ENCODE assay signal across 9 cellular contexts in the genomic region with DNA sequence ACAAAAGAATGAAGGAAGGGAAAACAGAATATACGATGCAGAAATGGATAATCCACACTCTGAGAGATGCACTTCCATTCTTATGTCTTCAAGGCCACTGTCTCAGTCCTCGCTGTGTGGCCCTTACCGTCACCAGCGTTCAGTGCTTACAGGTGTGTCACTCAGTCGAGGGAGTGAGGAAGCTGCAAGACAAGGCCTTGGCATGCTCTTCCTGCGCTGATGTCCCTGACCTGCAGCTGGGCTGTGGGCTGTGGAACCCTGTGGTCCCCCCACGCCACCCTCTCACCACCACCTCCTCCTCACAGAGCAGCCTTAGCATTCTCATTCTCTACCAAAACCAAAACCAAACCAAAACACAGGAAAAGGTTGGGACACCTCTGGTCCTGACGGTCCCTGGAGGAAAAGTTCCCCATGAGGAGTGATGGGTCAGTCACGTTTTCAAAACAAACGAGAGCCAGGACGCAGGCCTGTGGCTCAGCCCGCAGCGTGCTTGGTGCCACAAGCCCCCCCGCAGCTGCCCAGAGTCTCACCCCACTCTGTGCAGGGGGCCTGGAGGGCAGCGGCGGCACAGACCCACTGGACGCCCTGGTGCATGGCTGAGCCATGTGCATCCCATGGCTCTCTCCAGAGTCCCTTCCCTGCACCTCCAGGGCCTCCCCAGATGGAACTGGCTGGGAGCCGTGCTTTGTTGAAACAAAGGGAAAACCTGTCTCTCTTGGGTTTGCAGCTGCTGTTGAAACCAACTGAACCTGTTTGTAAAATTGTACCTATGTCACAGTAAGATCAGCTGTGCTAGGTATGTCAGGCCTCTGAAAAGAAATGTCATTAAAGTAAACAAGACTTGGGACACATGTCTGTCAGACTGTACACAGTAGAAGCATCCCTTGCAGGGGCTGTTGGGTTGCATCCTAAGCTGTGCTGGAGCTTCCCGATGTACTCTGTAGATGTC. TPM values are rescaled to one million over a fixed set of nuclear protein-coding genes. Genes with fewer than 3 reads are reported as not detected.
DNase-seq lines count a peak whose midpoint lies in the region; TF ChIP-seq lines count a peak whose summit lies in the region.
"Had no signal": no experiment of that assay in that cellular context is flagged by ENCODE, and none has a peak within 500 bp of the region (broad histone marks: within the 10 kb centered on the region; RNA-seq: fewer than 3 reads in every experiment).

No MANE protein-coding gene starts in this region.

- peaks cover 87% of the 10 kb centered on the region for H3K36me3 Mint-ChIP-seq in activated T-cell treated with anti-CD3 and anti-CD28 coated beads, Interleukin-2, amount 50 U/mL, for 24 hours (ENCODE audit: low read depth)
- H3K36me3 Mint-ChIP-seq in activated T-helper 2 cell treated with anti-CD3 and anti-CD28 coated beads, Interferon-gamma antibody, Interleukin-2, Interleukin-4, amounts not matched to agents 10 μg/mL and 5 μg/mL and 100 μg/mL, durations not matched to agents 14 hours and 24 hours and 36 hours (ENCODE audit: low read depth): peaks cover 65% of the 10 kb centered on the region

- H3K27me3 Mint-ChIP-seq in activated T-cell treated with anti-CD3 and anti-CD28 coated beads, Interleukin-2, amount 50 U/mL, for 24 hours: no peaks in the 10 kb centered on the region
- H3K27me3 Mint-ChIP-seq in activated T-helper 2 cell treated with anti-CD3 and anti-CD28 coated beads, Interferon-gamma antibody, Interleukin-2, Interleukin-4, amounts not matched to agents 10 μg/mL and 5 μg/mL and 100 μg/mL, durations not matched to agents 14 hours and 24 hours and 36 hours (ENCODE audit: low read depth): no peaks in the 10 kb centered on the region

- 90% methylated on average over 19 of the region's 19 CpGs for WGBS in liver

- H3K9me3 ChIP-seq in liver (ENCODE audit: control insufficient read depth in 4 of 4, low read length in 3 of 4) (no peaks in the 10 kb centered on the region), tibial artery (no peaks in the 10 kb centered on the region)

- no peak for TF ChIP-seq CTCF in liver (IDR thresholded peaks at IDR 0.05; ENCODE audit: low read depth, low read length, missing input control)
- TF ChIP-seq CTCF in tibial artery (IDR thresholded peaks at IDR 0.05): no peak

- no peaks in the 10 kb centered on the region for H3K27me3 ChIP-seq in liver (ENCODE audit: control insufficient read depth in 4 of 4, insufficient read depth in 4 of 4, low read length in 3 of 4)
- H3K27me3 ChIP-seq in tibial artery: no peaks in the 10 kb centered on the region

- H3K36me3 ChIP-seq in liver (ENCODE audit: control insufficient read depth in 4 of 4, insufficient read depth in 3 of 4, low read depth in 1 of 4, low read length in 3 of 4) (peaks cover 0 to 34% (median 16%) of the 10 kb centered on the region in 4 donors), tibial artery (peaks cover 0 to 48% (median 8%) of the 10 kb centered on the region in 3 donors)

- TF ChIP-seq RAD21 in liver (IDR thresholded peaks at IDR 0.05): no peak

- H3K27ac ChIP-seq in liver (ENCODE audit: low read depth in 1 of 2, low read length in 2 of 2) (peak overlapping the region; percentile 35 to 72), tibial artery (peak overlapping the region; percentile 6 to 35)

- no peak overlapping the region for H3K9ac ChIP-seq in liver (ENCODE audit: low read depth in 1 of 2, low read length in 2 of 2)

- H3K9me3 Mint-ChIP-seq in activated T-cell treated with anti-CD3 and anti-CD28 coated beads, Interleukin-2, amount 50 U/mL, for 24 hours: no peaks in the 10 kb centered on the region
- H3K9me3 Mint-ChIP-seq in activated T-helper 2 cell treated with anti-CD3 and anti-CD28 coated beads, Interferon-gamma antibody, Interleukin-2, Interleukin-4, amounts not matched to agents 10 μg/mL and 5 μg/mL and 100 μg/mL, durations not matched to agents 14 hours and 24 hours and 36 hours: no peaks in the 10 kb centered on the region

- H3K27ac Mint-ChIP-seq in activated T-cell treated with anti-CD3 and anti-CD28 coated beads, Interleukin-2, amount 50 U/mL, for 24 hours: peak overlapping the region; percentile 99
- peak overlapping the region; percentile 98 for H3K27ac Mint-ChIP-seq in activated T-helper 2 cell treated with anti-CD3 and anti-CD28 coated beads, Interferon-gamma antibody, Interleukin-2, Interleukin-4, amounts not matched to agents 10 μg/mL and 5 μg/mL and 100 μg/mL, durations not matched to agents 14 hours and 24 hours and 36 hours

- H3K4me3 Mint-ChIP-seq in activated T-cell treated with anti-CD3 and anti-CD28 coated beads, Interleukin-2, amount 50 U/mL, for 24 hours: peak overlapping the region; percentile 66
- H3K4me3 Mint-ChIP-seq in activated T-helper 2 cell treated with anti-CD3 and anti-CD28 coated beads, Interferon-gamma antibody, Interleukin-2, Interleukin-4, amounts not matched to agents 10 μg/mL and 5 μg/mL and 100 μg/mL, durations not matched to agents 14 hours and 24 hours and 36 hours (ENCODE audit: low read depth): peak overlapping the region; percentile 67

- H3K4me3 ChIP-seq in liver (ENCODE audit: low read depth in 1 of 3, low read length in 3 of 3) (no peak overlapping the region), tibial artery (no peak overlapping the region)

- intact Hi-C loops in activated T-helper 2 cell treated with anti-CD3 and anti-CD28 coated beads, Interferon-gamma antibody, Interleukin-2, Interleukin-4, amounts not matched to agents 10 μg/mL and 5 μg/mL and 100 μg/mL, durations not matched to agents 14 hours and 24 hours and 36 hours (cut with micrococcal nuclease): loop anchor here (2.0 kb wide), 1 partner anchor 41 kb away; no protein-coding TSS in a partner anchor
- intact Hi-C loops in tibial artery (cut with DNase I; ENCODE audit: low total_unique reads): no loop called here

- peaks cover 99% of the 10 kb centered on the region for H3K4me1 Mint-ChIP-seq in activated T-cell treated with anti-CD3 and anti-CD28 coated beads, Interleukin-2, amount 50 U/mL, for 24 hours (ENCODE audit: low read depth)
- peaks cover 91% of the 10 kb centered on the region for H3K4me1 Mint-ChIP-seq in activated T-helper 2 cell treated with anti-CD3 and anti-CD28 coated beads, Interferon-gamma antibody, Interleukin-2, Interleukin-4, amounts not matched to agents 10 μg/mL and 5 μg/mL and 100 μg/mL, durations not matched to agents 14 hours and 24 hours and 36 hours (ENCODE audit: low read depth)

- DNase-seq in activated T-cell treated with anti-CD3 and anti-CD28 coated beads, Interleukin-2, amount 50 U/mL, for 24 hours: no peak
- no peak for DNase-seq in activated T-cell treated with anti-CD3 and anti-CD28 coated beads for 4 hours
- no peak for DNase-seq in activated T-helper 2 cell treated with anti-CD3 and anti-CD28 coated beads, Interferon-gamma antibody, Interleukin-2, Interleukin-4, amounts not matched to agents 10 μg/mL and 5 μg/mL and 100 μg/mL, durations not matched to agents 14 hours and 24 hours and 36 hours (ENCODE audit: low spot score)
- DNase-seq in tibial artery: no peak
- DNase-seq in epidermal melanocyte (ENCODE audit: insufficient read length, low spot score): no peak
- DNase-seq in effector CD4-positive, alpha-beta T cell: no peak
- no peak for DNase-seq in MV-4-11 (lab: John Stamatoyannopoulos, UW)
- DNase-seq: retina had no signal

- H3K4me1 ChIP-seq in liver (ENCODE audit: control insufficient read depth in 4 of 4, insufficient read depth in 4 of 4, low read length in 3 of 4): peaks cover 0 to 12% (median 3%) of the 10 kb centered on the region in 4 donors
- peaks cover 0 to 22% (median 0%) of the 10 kb centered on the region in 4 donors for H3K4me1 ChIP-seq in tibial artery

TF ChIP-seq in liver, 16 proteins besides CTCF, POLR2A, EP300 and RAD21:
- TF ChIP-seq EGR1 (IDR thresholded peaks at IDR 0.05; ENCODE audit: low read depth in 2 of 2): no peak
- TF ChIP-seq YY1 (IDR thresholded peaks at IDR 0.05): no peak
- TF ChIP-seq, protein P1, sequence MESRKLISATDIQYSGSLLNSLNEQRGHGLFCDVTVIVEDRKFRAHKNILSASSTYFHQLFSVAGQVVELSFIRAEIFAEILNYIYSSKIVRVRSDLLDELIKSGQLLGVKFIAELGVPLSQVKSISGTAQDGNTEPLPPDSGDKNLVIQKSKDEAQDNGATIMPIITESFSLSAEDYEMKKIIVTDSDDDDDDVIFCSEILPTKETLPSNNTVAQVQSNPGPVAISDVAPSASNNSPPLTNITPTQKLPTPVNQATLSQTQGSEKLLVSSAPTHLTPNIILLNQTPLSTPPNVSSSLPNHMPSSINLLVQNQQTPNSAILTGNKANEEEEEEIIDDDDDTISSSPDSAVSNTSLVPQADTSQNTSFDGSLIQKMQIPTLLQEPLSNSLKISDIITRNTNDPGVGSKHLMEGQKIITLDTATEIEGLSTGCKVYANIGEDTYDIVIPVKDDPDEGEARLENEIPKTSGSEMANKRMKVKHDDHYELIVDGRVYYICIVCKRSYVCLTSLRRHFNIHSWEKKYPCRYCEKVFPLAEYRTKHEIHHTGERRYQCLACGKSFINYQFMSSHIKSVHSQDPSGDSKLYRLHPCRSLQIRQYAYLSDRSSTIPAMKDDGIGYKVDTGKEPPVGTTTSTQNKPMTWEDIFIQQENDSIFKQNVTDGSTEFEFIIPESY (IDR thresholded peaks at IDR 0.05): no peak
- no peak for TF ChIP-seq FOXA1 (IDR thresholded peaks at IDR 0.05)
- no peak for TF ChIP-seq HNF4A (conservative IDR thresholded peaks at IDR 0.05)
- no peak for TF ChIP-seq FOXA2 (IDR thresholded peaks at IDR 0.05)

RNA-seq across cellular contexts. Expression of a gene that starts 48.3 kb away (rescaled TPM):
- 143 and 147 TPM in 2 replicates for total RNA-seq in activated T-helper 2 cell treated with anti-CD3 and anti-CD28 coated beads, Interferon-gamma antibody, Interleukin-2, Interleukin-4, amounts not matched to agents 10 μg/mL and 5 μg/mL and 100 μg/mL, durations not matched to agents 14 hours and 24 hours and 36 hours
- 1 to 10 TPM; 1.8 to 4.0 TPM for total RNA-seq in liver
- 1 to 10 TPM in 1 of 2 donors, under 1 TPM in 1; 0.89 to 4.3 TPM for polyA plus RNA-seq in liver

Comparison
In these comparisons a context has a peak if more than half of its experiments do, and no peak if none do; other contexts are left out.
1. RNA of a gene that starts 48.3 kb away (total RNA-seq): 143 to 147 TPM in activated T-helper 2 cell treated with anti-CD3 and anti-CD28 coated beads, Interferon-gamma antibody, Interleukin-2, Interleukin-4, amounts not matched to agents 10 μg/mL and 5 μg/mL and 100 μg/mL, durations not matched to agents 14 hours and 24 hours and 36 hours; 1.8 to 4.0 TPM in liver; every median in the first group is over 10 times any median in the second.